In genomic region chr18:48954837-48955527, GRCh38 we compare ENCODE assay signal across 9 cellular contexts. TPM values are rescaled to one million over a fixed set of nuclear protein-coding genes. Genes with fewer than 3 reads are reported as not detected.
A peak's percentile ranks its signal among the peaks of the same experiment; 100 is the strongest.
DNase-seq lines count a peak whose midpoint lies in the region; ATAC-seq and TF ChIP-seq lines count a peak whose summit lies in the region.
"Had no signal": no experiment of that assay in that cellular context is flagged by ENCODE, and none has a peak within 500 bp of the region (broad histone marks: within the 10 kb centered on the region; RNA-seq: fewer than 3 reads in every experiment).

No MANE protein-coding gene starts in this region.

- peak overlapping the region; percentile 98 for H3K27ac ChIP-seq in RWPE2 (ENCODE audit: poor library complexity, severe bottlenecking)
- H3K27ac ChIP-seq in endodermal cell (ENCODE audit: low read depth, low read length): no peak overlapping the region
- no peak overlapping the region for H3K27ac ChIP-seq in naive thymus-derived CD4-positive, alpha-beta T cell (ENCODE audit: low read depth, low read length)

- peak; percentile 59 for ATAC-seq in RWPE2 (ENCODE audit: low read depth)
- no peak for ATAC-seq in naive thymus-derived CD4-positive, alpha-beta T cell
- no peak for ATAC-seq in HG02623 (IDR thresholded peaks at IDR 0.05; ENCODE audit: unreplicated experiment)
- no peak for ATAC-seq in HG03571 (IDR thresholded peaks at IDR 0.05; ENCODE audit: unreplicated experiment)

- H3K9ac ChIP-seq in endodermal cell (ENCODE audit: extremely low read depth, low read length, poor library complexity, severe bottlenecking): no peak overlapping the region

- H3K4me3 ChIP-seq in RWPE2 (ENCODE audit: severe bottlenecking): no peak overlapping the region
- H3K4me3 ChIP-seq in endodermal cell (ENCODE audit: low read length): no peak overlapping the region
- H3K4me3 ChIP-seq in naive thymus-derived CD4-positive, alpha-beta T cell (ENCODE audit: low read length): no peak overlapping the region

- POLR2A ChIA-PET in naive thymus-derived CD4-positive, alpha-beta T cell (lab: Charles Lee): interaction anchor here (0.9 to 1.0 kb wide), 2 partner anchors 9 to 127 kb away, joined by 3 read pairs; no protein-coding TSS in a partner anchor

- CTCF ChIA-PET in naive thymus-derived CD4-positive, alpha-beta T cell (lab: Charles Lee): interaction anchor here (0.6 to 0.7 kb wide), 2 partner anchors 62 to 88 kb away, joined by 3 read pairs; no protein-coding TSS in a partner anchor

- H3K36me3 Mint-ChIP-seq in endodermal cell (ENCODE audit: low read depth) (peaks cover 4% of the 10 kb centered on the region), type B pancreatic cell (no peaks in the 10 kb centered on the region), nephron progenitor cell (ENCODE audit: low read depth) (no peaks in the 10 kb centered on the region)
- H3K36me3 Mint-ChIP-seq in naive thymus-derived CD4-positive, alpha-beta T cell: peaks cover 0 to 4% (median 0%) of the 10 kb centered on the region in 5 donors

- H3K4me1 ChIP-seq in RWPE2 (ENCODE audit: insufficient read depth, poor library complexity, severe bottlenecking) (peaks cover 28% of the 10 kb centered on the region), endodermal cell (ENCODE audit: control insufficient read depth, insufficient read depth, low read length) (peaks cover 21% of the 10 kb centered on the region)
- peaks cover 10 to 22% of the 10 kb centered on the region in 2 donors for H3K4me1 ChIP-seq in naive thymus-derived CD4-positive, alpha-beta T cell (ENCODE audit: control insufficient read depth in 2 of 2, insufficient read depth in 2 of 2, low read length in 2 of 2)

- TF ChIP-seq CTCF in RWPE2 (IDR thresholded peaks at IDR 0.05; ENCODE audit: poor library complexity, severe bottlenecking) (no peak), endodermal cell (conservative IDR thresholded peaks at IDR 0.05) (no peak), type B pancreatic cell (conservative IDR thresholded peaks at IDR 0.05) (no peak), nephron progenitor cell (IDR thresholded peaks at IDR 0.05) (no peak)

- WGBS in endodermal cell (ENCODE audit: insufficient coverage in 1 of 2, insufficient read length in 1 of 2), 2 experiments: 83 to 93% methylated on average over 11 to 15 of the region's 15 CpGs

- intact Hi-C loops in naive thymus-derived CD4-positive, alpha-beta T cell (cut with micrococcal nuclease): loop anchor here in 1 of 2 donors (2.0 to 5.0 kb wide), 5 partner anchors 14 to 1023 kb away; partner anchors contain the start of gene SMAD2

- H3K36me3 ChIP-seq in RWPE2 (ENCODE audit: low read depth): no peaks in the 10 kb centered on the region
- H3K36me3 ChIP-seq in endodermal cell (ENCODE audit: control insufficient read depth, insufficient read depth, low read length): no peaks in the 10 kb centered on the region
- H3K36me3 ChIP-seq in naive thymus-derived CD4-positive, alpha-beta T cell (ENCODE audit: control insufficient read depth in 2 of 3, insufficient read depth in 3 of 3, low read length in 3 of 3): no peaks in the 10 kb centered on the region

- H3K4me3 Mint-ChIP-seq in endodermal cell (no peak overlapping the region), type B pancreatic cell (peak overlapping the region; percentile 30), nephron progenitor cell (no peak overlapping the region)
- peak overlapping the region in 1 of 10 donors; percentile 10 for H3K4me3 Mint-ChIP-seq in naive thymus-derived CD4-positive, alpha-beta T cell

- H3K27ac Mint-ChIP-seq in endodermal cell (peak overlapping the region; percentile 86), type B pancreatic cell (peak overlapping the region; percentile 85), nephron progenitor cell (no peak overlapping the region)
- H3K27ac Mint-ChIP-seq in naive thymus-derived CD4-positive, alpha-beta T cell: peak overlapping the region in 8 of 9 donors; percentile 14 to 98 (median 80)

- H3K4me1 Mint-ChIP-seq in endodermal cell (peaks cover 45% of the 10 kb centered on the region), type B pancreatic cell (ENCODE audit: unreplicated experiment) (peaks cover 33% of the 10 kb centered on the region), nephron progenitor cell (peaks cover 49% of the 10 kb centered on the region)
- H3K4me1 Mint-ChIP-seq in naive thymus-derived CD4-positive, alpha-beta T cell: peaks cover 11 to 35% (median 28%) of the 10 kb centered on the region in 7 donors

- H3K27me3 Mint-ChIP-seq in endodermal cell (ENCODE audit: insufficient read depth) (no peaks in the 10 kb centered on the region), type B pancreatic cell (no peaks in the 10 kb centered on the region), nephron progenitor cell (ENCODE audit: low read depth, poor library complexity) (peaks cover 31% of the 10 kb centered on the region)
- peaks cover 0 to 20% (median 0%) of the 10 kb centered on the region in 5 donors for H3K27me3 Mint-ChIP-seq in naive thymus-derived CD4-positive, alpha-beta T cell

- H3K9me3 ChIP-seq in RWPE2 (ENCODE audit: severe bottlenecking) (no peaks in the 10 kb centered on the region), endodermal cell (ENCODE audit: control insufficient read depth, low read length) (no peaks in the 10 kb centered on the region)
- H3K9me3 ChIP-seq in naive thymus-derived CD4-positive, alpha-beta T cell (ENCODE audit: control insufficient read depth in 2 of 3, low read length in 3 of 3): no peaks in the 10 kb centered on the region

- DNase-seq in RWPE2 (ENCODE audit: low spot score): no peak
- peak; percentile 46 for DNase-seq in endodermal cell
- no peak for DNase-seq in naive thymus-derived CD4-positive, alpha-beta T cell
- DNase-seq in type B pancreatic cell (ENCODE audit: extremely low spot score, unreplicated experiment): no peak
- DNase-seq in nephron progenitor cell: no peak
- DNase-seq: DND-41, NCI-H2029 had no signal

- no peaks in the 10 kb centered on the region for H3K27me3 ChIP-seq in RWPE2 (ENCODE audit: insufficient read depth, poor library complexity, severe bottlenecking)
- no peaks in the 10 kb centered on the region for H3K27me3 ChIP-seq in endodermal cell (ENCODE audit: control insufficient read depth, insufficient read depth, low read length, poor library complexity, severe bottlenecking)
- H3K27me3 ChIP-seq in naive thymus-derived CD4-positive, alpha-beta T cell (ENCODE audit: control insufficient read depth in 2 of 2, insufficient read depth in 2 of 2, low read length in 2 of 2): no peaks in the 10 kb centered on the region

- H3K9me3 Mint-ChIP-seq in endodermal cell (no peaks in the 10 kb centered on the region), type B pancreatic cell (no peaks in the 10 kb centered on the region), nephron progenitor cell (no peaks in the 10 kb centered on the region)
- H3K9me3 Mint-ChIP-seq in naive thymus-derived CD4-positive, alpha-beta T cell: peaks cover 0 to 2% (median 0%) of the 10 kb centered on the region in 11 donors

RNA-seq across cellular contexts. Expression of gene SMAD7, which starts 4.2 kb away (rescaled TPM):
- total RNA-seq in endodermal cell: 10 to 100 TPM; 52.4 to 67.4 TPM
- 16.5 TPM for polyA plus RNA-seq in endodermal cell (2013, experiment 1 of 2)
- 16.2 TPM for polyA plus RNA-seq in endodermal cell (2013, experiment 2 of 2)
- total RNA-seq in naive thymus-derived CD4-positive, alpha-beta T cell: 10 to 100 TPM; 21.2 to 79.4 (median 30.1) TPM
- polyA plus RNA-seq in naive thymus-derived CD4-positive, alpha-beta T cell: 1 to 10 TPM; 5.3 to 6.5 TPM
- 17.8 and 30.9 TPM in 2 replicates for total RNA-seq in type B pancreatic cell (ENCODE audit: low replicate concordance)
